ENCODE assay signal across 18 cellular contexts in genomic region chr3:117264204-117264994, GRCh38.
DNase-seq lines count a peak whose midpoint lies in the region; ATAC-seq, FAIRE-seq and TF ChIP-seq lines count a peak whose summit lies in the region.
"Had no signal": no experiment of that assay in that cellular context is flagged by ENCODE, and none has a peak within 500 bp of the region (broad histone marks: within the 10 kb centered on the region; RNA-seq: fewer than 3 reads in every experiment).

No MANE protein-coding gene starts in this region.

- H2AFZ ChIP-seq in SK-N-SH (ENCODE audit: low read depth) = no peak overlapping the region
- 0 out of 2 replicates have a peak overlapping the region, but pooled peaks have one; percentile 19 for H2AFZ ChIP-seq in OCI-LY1 (ENCODE audit: low read length)
- H2AFZ ChIP-seq in endothelial cell of umbilical vein (ENCODE audit: low read depth, low read length) = no peak overlapping the region
- H2AFZ ChIP-seq: GM23338 had no signal

- no peaks in the 10 kb centered on the region for H3K9me1 ChIP-seq in endothelial cell of umbilical vein (replicated peaks; ENCODE audit: control insufficient read depth, extremely low read depth, insufficient read depth, low read length)

- H3K9ac ChIP-seq in SK-N-SH (no peak overlapping the region), OCI-LY1 (ENCODE audit: low read length) (no peak overlapping the region), endothelial cell of umbilical vein (replicated peaks; ENCODE audit: extremely low read depth, insufficient read depth, low read length) (no peak overlapping the region)

- no peaks in the 10 kb centered on the region for H3K9me2 ChIP-seq in SK-N-SH
- H3K9me2 ChIP-seq in OCI-LY1 (ENCODE audit: low read depth, low read length) = no peaks in the 10 kb centered on the region

- ATAC-seq in SK-N-SH treated with all-trans-retinoic acid at 6 μM for 48 hours = peak; percentile 44; the same call in 2 of the 3 replicates
- ATAC-seq: GM23338 had no signal

- CTCF ChIA-PET in SK-N-SH (lab: Yijun Ruan, JAX) (interaction anchor here (0.9 kb wide), 1 partner anchor 9 kb away, joined by 3 read pairs; no protein-coding TSS in a partner anchor), endothelial cell of umbilical vein (lab: Charles Lee) (no interaction called here)

- H4K20me1 ChIP-seq in SK-N-SH (ENCODE audit: insufficient read depth) (no peaks in the 10 kb centered on the region), OCI-LY1 (ENCODE audit: insufficient read depth, low read length) (no peaks in the 10 kb centered on the region), endothelial cell of umbilical vein (replicated peaks; ENCODE audit: control insufficient read depth, extremely low read depth, insufficient read depth, low read length) (no peaks in the 10 kb centered on the region)

- BruUV-seq in endothelial cell of umbilical vein (replicated peaks; lab: Mats Ljungman, UMichigan) = no TSS peak

- H3K27me3 ChIP-seq in SK-N-SH (ENCODE audit: insufficient read depth) (no peaks in the 10 kb centered on the region), OCI-LY1 (ENCODE audit: insufficient read depth, low read length) (no peaks in the 10 kb centered on the region), endothelial cell of umbilical vein (ENCODE audit: control insufficient read depth in 2 of 2, insufficient read depth in 2 of 2, low read length in 2 of 2) (no peaks in the 10 kb centered on the region)
- H3K27me3 ChIP-seq: BE2C had no signal

- H3K4me3 ChIP-seq in SK-N-SH (ENCODE audit: low read depth in 2 of 2, low read length in 1 of 2) (no peak overlapping the region), OCI-LY1 (ENCODE audit: low read depth, low read length, poor library complexity, severe bottlenecking) (no peak overlapping the region), endothelial cell of umbilical vein (replicated peaks in 1 of 3; ENCODE audit: insufficient read depth in 1 of 3, low read depth in 1 of 3, low read length in 3 of 3) (no peak overlapping the region)
- H3K4me3 ChIP-seq: GM23338 had no signal

- dilution Hi-C loops in endothelial cell of umbilical vein (cut with MboI; ENCODE audit: extremely low pct_ligation_motif_present, low sequenced_read_pairs) = no loop called here

- H3F3A ChIP-seq in SK-N-SH (replicated peaks; ENCODE audit: insufficient read depth) (no peaks in the 10 kb centered on the region), OCI-LY1 (ENCODE audit: insufficient read depth, low read length) (no peaks in the 10 kb centered on the region)

- H3K27ac ChIP-seq in SK-N-SH (ENCODE audit: low read depth in 2 of 2, low read length in 1 of 2) = peak overlapping the region in 1 of 2 experiments; percentile 62; a peak in 2 of 4 replicates
- no peak overlapping the region for H3K27ac ChIP-seq in OCI-LY1 (ENCODE audit: low read depth, low read length, poor library complexity, severe bottlenecking)
- no peak overlapping the region for H3K27ac ChIP-seq in endothelial cell of umbilical vein (ENCODE audit: insufficient read depth, low read depth, low read length)
- H3K27ac ChIP-seq: HL-60 had no signal

- H3K36me3 ChIP-seq in SK-N-SH (replicated peaks in 1 of 2; ENCODE audit: control insufficient read depth in 1 of 2, insufficient read depth in 2 of 2, low read length in 1 of 2) = no peaks in the 10 kb centered on the region
- no peaks in the 10 kb centered on the region for H3K36me3 ChIP-seq in OCI-LY1 (ENCODE audit: insufficient read depth, low read length)
- H3K36me3 ChIP-seq in endothelial cell of umbilical vein (ENCODE audit: control insufficient read depth in 2 of 2, extremely low read depth in 1 of 2, insufficient read depth in 2 of 2, low read length in 2 of 2) = no peaks in the 10 kb centered on the region
- H3K36me3 ChIP-seq: BE2C had no signal

- TF ChIP-seq CTCF in SK-N-SH (IDR thresholded peaks at IDR 0.05) = no peak
- no peak for TF ChIP-seq CTCF in OCI-LY1 (IDR thresholded peaks at IDR 0.05; ENCODE audit: low read length)
- TF ChIP-seq CTCF in endothelial cell of umbilical vein (IDR thresholded peaks at IDR 0.05; ENCODE audit: extremely low read depth in 1 of 2, insufficient read depth in 1 of 2, low read depth in 1 of 2, low read length in 2 of 2) = no peak

- 82% methylated on average over 2 of the region's 2 CpGs for WGBS in SK-N-SH (ENCODE audit: low lambda C conversion rate)

- no peak for TF ChIP-seq EP300 in SK-N-SH (IDR thresholded peaks at IDR 0.05; ENCODE audit: borderline replicate concordance in 1 of 2, low read depth in 1 of 2, low read length in 1 of 2)

- POLR2A ChIA-PET in SK-N-SH (lab: Yijun Ruan, JAX) (no interaction called here), endothelial cell of umbilical vein (lab: Charles Lee) (no interaction called here)

- DNase-seq in SK-N-SH (no peak), endothelial cell of umbilical vein (ENCODE audit: low read depth, low spot score) (peak; percentile 11), COR-L47 (lab: John Stamatoyannopoulos, UW) (no peak), NCI-H1417 treated with DMSO at 0.1 percent for 48 hours (lab: John Stamatoyannopoulos, UW) (no peak), NCI-H146 treated with DMSO at 0.1 percent for 48 hours (lab: John Stamatoyannopoulos, UW; ENCODE audit: unreplicated experiment) (no peak)
- DNase-seq in activated CD8-positive, alpha-beta memory T cell treated with anti-CD3 and anti-CD28 coated beads, Interleukin-2, amount 50 U/mL, for 4 hours = no peak
- DNase-seq: 8988T; BE2C; Calu3; CD4-positive, alpha-beta memory T cell; HCEC 1CT had no signal

- no peak for TF ChIP-seq RAD21 in SK-N-SH (IDR thresholded peaks at IDR 0.05; ENCODE audit: low read length)

- no peak for FAIRE-seq in endothelial cell of umbilical vein (lab: Jason Lieb, UNC)
- FAIRE-seq: G401.6, GM12891, H54 had no signal

- H3K79me2 ChIP-seq in SK-N-SH (ENCODE audit: insufficient read depth) = no peaks in the 10 kb centered on the region
- no peaks in the 10 kb centered on the region for H3K79me2 ChIP-seq in OCI-LY1 (ENCODE audit: insufficient read depth, low read length)
- H3K79me2 ChIP-seq in endothelial cell of umbilical vein (ENCODE audit: control insufficient read depth, insufficient read depth, low read length) = no peaks in the 10 kb centered on the region

- TF ChIP-seq POLR2A in endothelial cell of umbilical vein (IDR thresholded peaks at IDR 0.05; ENCODE audit: low read depth, low read length) = no peak

- no peaks in the 10 kb centered on the region for H3K9me3 ChIP-seq in SK-N-SH
- no peaks in the 10 kb centered on the region for H3K9me3 ChIP-seq in OCI-LY1 (ENCODE audit: low read length)
- no peaks in the 10 kb centered on the region for H3K9me3 ChIP-seq in endothelial cell of umbilical vein (replicated peaks; ENCODE audit: control insufficient read depth, insufficient read depth, low read length)
- H3K9me3 ChIP-seq: BE2C had no signal

- H3K4me2 ChIP-seq in SK-N-SH (no peak overlapping the region), OCI-LY1 (ENCODE audit: low read length) (no peak overlapping the region), endothelial cell of umbilical vein (ENCODE audit: insufficient read depth, low read length) (no peak overlapping the region)
- H3K4me2 ChIP-seq: GM23338 had no signal

- H3K4me1 ChIP-seq in SK-N-SH (ENCODE audit: control insufficient read depth in 1 of 2, insufficient read depth in 2 of 2, low read depth in 1 of 2, low read length in 1 of 2) (no peaks in the 10 kb centered on the region; a peak in 2 of 4 replicates), OCI-LY1 (ENCODE audit: insufficient read depth, low read length, severe bottlenecking) (no peaks in the 10 kb centered on the region), endothelial cell of umbilical vein (ENCODE audit: control insufficient read depth, extremely low read depth, insufficient read depth, low read length) (no peaks in the 10 kb centered on the region)

- intact Hi-C loops in endothelial cell of umbilical vein (cut with micrococcal nuclease) = no loop called here

TF ChIP-seq in SK-N-SH treated with all-trans-retinoic acid at 6 μM for 48 hours, 23 proteins besides CTCF, POLR2A, EP300 and RAD21 (continues in another document):
- TF ChIP-seq RARB (CRISPR knock-in tag; IDR thresholded peaks at IDR 0.05) (no peak), GLIS3 (CRISPR knock-in tag; IDR thresholded peaks at IDR 0.05) (no peak)

TF ChIP-seq in SK-N-SH, 30 proteins besides CTCF, POLR2A, EP300 and RAD21 (continues in another document):
- TF ChIP-seq FOSL2 (IDR thresholded peaks at IDR 0.05; ENCODE audit: borderline replicate concordance, low read depth) (no peak), RCOR1 (IDR thresholded peaks at IDR 0.05; ENCODE audit: low read length) (no peak), YY1 (IDR thresholded peaks at IDR 0.05; ENCODE audit: low read depth) (no peak), TCF12 (IDR thresholded peaks at IDR 0.05) (no peak), PBX3 (IDR thresholded peaks at IDR 0.05) (no peak), MXI1 (IDR thresholded peaks at IDR 0.05; ENCODE audit: low read depth, low read length) (no peak), NRF1 (IDR thresholded peaks at IDR 0.05; ENCODE audit: low read depth, low read length) (no peak)

TF ChIP-seq in endothelial cell of umbilical vein, 7 proteins besides CTCF, POLR2A, EP300 and RAD21:
- TF ChIP-seq JUN (IDR thresholded peaks at IDR 0.05; ENCODE audit: borderline replicate concordance, insufficient read depth, insufficient read length, low read depth) = no peak
